ENCODE assay signal across 8 cellular contexts in genomic region chr5:132490484-132491367, GRCh38. TPM values are rescaled to one million over a fixed set of nuclear protein-coding genes. Genes with fewer than 3 reads are reported as not detected.
A peak's percentile ranks its signal among the peaks of the same experiment; 100 is the strongest.
DNase-seq lines count a peak whose midpoint lies in the region; ATAC-seq and TF ChIP-seq lines count a peak whose summit lies in the region.

Gene IRF1 (minus strand): TSS chr5:132490773. CDS start chr5:132489478, 1,295 bp downstream.

- DNase-seq in NCI-H69 (lab: John Stamatoyannopoulos, UW): peak; percentile 97
- peak; percentile 98 for DNase-seq in activated CD4-positive, alpha-beta T cell treated with anti-CD3 and anti-CD28 coated beads, Interleukin-2, amount 10 ng/mL, durations not matched to agents 7 days and 5 days
- DNase-seq in cortex of kidney (lab: John Stamatoyannopoulos, UW): peak; percentile 87
- DNase-seq in left lobe of liver (ENCODE audit: low spot score): peak; percentile 99
- peak; percentile 98 to 99 for DNase-seq in stimulated activated CD4-positive, alpha-beta T cell treated with anti-CD3 and anti-CD28 coated beads, Interleukin-2, amount 100 ng/mL, for 48 hours

- peak within 1 kb of the TSS; percentile 57 for H3K27ac ChIP-seq in C4-2B

- H3K36me3 Mint-ChIP-seq in activated CD4-positive, alpha-beta T cell treated with anti-CD3 and anti-CD28 coated beads, Interleukin-2, amount 10 ng/mL, durations not matched to agents 7 days and 5 days (ENCODE audit: low read depth): peaks cover 47% of the 10 kb centered on the region

- H3K4me3 Mint-ChIP-seq in activated CD4-positive, alpha-beta T cell treated with anti-CD3 and anti-CD28 coated beads, Interleukin-2, amount 10 ng/mL, durations not matched to agents 7 days and 5 days: peak within 1 kb of the TSS; percentile 99

- TF ChIP-seq CTCF in C4-2B (conservative IDR thresholded peaks at IDR 0.05): no peak; the same call in 1 of the 2 replicates

- peaks cover 70% of the 10 kb centered on the region for H3K4me1 Mint-ChIP-seq in activated CD4-positive, alpha-beta T cell treated with anti-CD3 and anti-CD28 coated beads, Interleukin-2, amount 10 ng/mL, durations not matched to agents 7 days and 5 days

- POLR2A ChIA-PET in activated CD4-positive, alpha-beta T cell treated with anti-CD3 and anti-CD28 coated beads, Interleukin-2, amount 10 ng/mL, durations not matched to agents 7 days and 5 days (lab: Charles Lee): interaction anchor here (0.5 to 3.8 kb wide), 14 partner anchors 9 to 319 kb away, joined by 3 to 25 read pairs (median 4); no protein-coding TSS in a partner anchor

- H3K27ac Mint-ChIP-seq in activated CD4-positive, alpha-beta T cell treated with anti-CD3 and anti-CD28 coated beads, Interleukin-2, amount 10 ng/mL, durations not matched to agents 7 days and 5 days: peak within 1 kb of the TSS; percentile 96

- H3K9me3 Mint-ChIP-seq in activated CD4-positive, alpha-beta T cell treated with anti-CD3 and anti-CD28 coated beads, Interleukin-2, amount 10 ng/mL, durations not matched to agents 7 days and 5 days: no peaks in the 10 kb centered on the region

- CTCF ChIA-PET in activated CD4-positive, alpha-beta T cell treated with anti-CD3 and anti-CD28 coated beads, Interleukin-2, amount 10 ng/mL, durations not matched to agents 7 days and 5 days (lab: Charles Lee): interaction anchor here (0.6 to 6.3 kb wide), 14 partner anchors 10 to 1205 kb away, joined by 3 to 52 read pairs (median 4); no protein-coding TSS in a partner anchor

- no peaks in the 10 kb centered on the region for H3K27me3 Mint-ChIP-seq in activated CD4-positive, alpha-beta T cell treated with anti-CD3 and anti-CD28 coated beads, Interleukin-2, amount 10 ng/mL, durations not matched to agents 7 days and 5 days

- peak; percentile 83 for ATAC-seq in GM19328 (IDR thresholded peaks at IDR 0.05; ENCODE audit: unreplicated experiment)
- peak; percentile 75 for ATAC-seq in HG03469 (IDR thresholded peaks at IDR 0.05; ENCODE audit: unreplicated experiment)
- peak; percentile 83 for ATAC-seq in left lobe of liver

RNA-seq across cellular contexts. Expression of gene IRF1, which starts in this region (rescaled TPM):
- 100 to 1,000 TPM; 289 to 302 TPM for total RNA-seq in activated CD4-positive, alpha-beta T cell treated with anti-CD3 and anti-CD28 coated beads, Interleukin-2, amount 10 ng/mL, durations not matched to agents 7 days and 5 days
- 24.8 TPM for total RNA-seq in left lobe of liver

Comparison
In these comparisons a context has a peak if more than half of its experiments do, and no peak if none do; other contexts are left out.
1. Peak in every context shown above with its lines: DNase-seq, ATAC-seq and H3K27ac ChIP-seq.
2. RNA of gene IRF1 (total RNA-seq): 289 to 302 TPM in activated CD4-positive, alpha-beta T cell treated with anti-CD3 and anti-CD28 coated beads, Interleukin-2, amount 10 ng/mL, durations not matched to agents 7 days and 5 days; 24.8 TPM in left lobe of liver (single experiment); every median in the first group is over 10 times any median in the second.